1 cellular context compared by ENCODE assay signal in the genomic region with DNA sequence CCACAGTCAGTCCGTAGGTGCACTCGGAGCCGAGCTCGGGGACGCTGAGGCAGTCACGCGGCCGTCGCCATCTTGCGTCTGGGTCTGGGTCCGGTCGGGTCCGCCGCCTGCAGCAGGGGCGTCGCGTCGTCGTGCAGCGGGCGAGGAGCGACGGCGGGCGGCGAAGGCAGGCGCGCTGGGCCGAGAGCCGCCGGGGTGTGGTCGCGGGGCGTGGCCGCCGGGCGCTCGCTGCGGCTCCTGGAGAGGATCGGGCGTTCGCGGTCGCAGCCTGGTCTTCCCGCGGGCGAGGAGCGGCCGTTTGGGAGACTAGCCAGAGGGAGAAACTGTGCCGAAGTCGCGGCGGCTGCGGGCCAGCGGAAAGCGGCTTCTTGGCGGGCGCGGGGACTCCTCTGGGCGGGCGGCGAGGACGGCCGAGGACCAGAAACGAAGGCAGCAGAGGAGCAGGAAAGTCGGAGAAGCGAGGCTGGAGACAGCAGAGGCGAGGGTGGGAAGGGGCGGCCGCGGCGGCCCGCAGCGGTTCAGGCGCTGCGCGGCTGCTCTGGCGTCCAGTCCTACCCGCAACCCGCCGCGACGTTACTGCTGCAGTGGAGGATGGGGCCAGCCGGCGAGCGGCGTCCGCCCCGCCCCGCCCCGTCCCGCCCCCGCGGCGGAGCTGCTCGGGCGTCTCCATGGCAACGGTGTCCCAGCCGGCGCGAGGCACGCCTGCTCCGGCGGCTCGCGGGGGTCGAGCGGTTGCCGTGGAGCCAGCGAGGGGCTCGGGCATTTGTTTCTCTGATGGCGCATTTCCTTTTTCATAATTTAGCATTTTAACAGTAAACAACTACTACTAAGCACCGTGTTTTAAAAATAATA.
A peak's percentile ranks its signal among the peaks of the same experiment; 100 is the strongest.
TF ChIP-seq lines count a peak whose summit lies in the region.

A gene with protein sequence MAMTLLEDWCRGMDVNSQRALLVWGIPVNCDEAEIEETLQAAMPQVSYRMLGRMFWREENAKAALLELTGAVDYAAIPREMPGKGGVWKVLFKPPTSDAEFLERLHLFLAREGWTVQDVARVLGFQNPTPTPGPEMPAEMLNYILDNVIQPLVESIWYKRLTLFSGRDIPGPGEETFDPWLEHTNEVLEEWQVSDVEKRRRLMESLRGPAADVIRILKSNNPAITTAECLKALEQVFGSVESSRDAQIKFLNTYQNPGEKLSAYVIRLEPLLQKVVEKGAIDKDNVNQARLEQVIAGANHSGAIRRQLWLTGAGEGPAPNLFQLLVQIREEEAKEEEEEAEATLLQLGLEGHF (minus strand): TSS at position 581 of the 852 bp plus-strand sequence. CDS start 745 bp downstream, outside the sequence.

TF ChIP-seq in HepG2, 621 proteins besides CTCF, POLR2A, EP300 and RAD21 (continued from another document and continues in another):
- TF ChIP-seq, protein P1, sequence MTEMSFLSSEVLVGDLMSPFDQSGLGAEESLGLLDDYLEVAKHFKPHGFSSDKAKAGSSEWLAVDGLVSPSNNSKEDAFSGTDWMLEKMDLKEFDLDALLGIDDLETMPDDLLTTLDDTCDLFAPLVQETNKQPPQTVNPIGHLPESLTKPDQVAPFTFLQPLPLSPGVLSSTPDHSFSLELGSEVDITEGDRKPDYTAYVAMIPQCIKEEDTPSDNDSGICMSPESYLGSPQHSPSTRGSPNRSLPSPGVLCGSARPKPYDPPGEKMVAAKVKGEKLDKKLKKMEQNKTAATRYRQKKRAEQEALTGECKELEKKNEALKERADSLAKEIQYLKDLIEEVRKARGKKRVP (CRISPR knock-in tag; IDR thresholded peaks at IDR 0.05), result peak in 1 of 2 experiments; percentile 44; a peak in 1 of 4 replicates
- no peak for TF ChIP-seq HMG20B (CRISPR knock-in tag; conservative IDR thresholded peaks at IDR 0.05)
- TF ChIP-seq, protein P2, sequence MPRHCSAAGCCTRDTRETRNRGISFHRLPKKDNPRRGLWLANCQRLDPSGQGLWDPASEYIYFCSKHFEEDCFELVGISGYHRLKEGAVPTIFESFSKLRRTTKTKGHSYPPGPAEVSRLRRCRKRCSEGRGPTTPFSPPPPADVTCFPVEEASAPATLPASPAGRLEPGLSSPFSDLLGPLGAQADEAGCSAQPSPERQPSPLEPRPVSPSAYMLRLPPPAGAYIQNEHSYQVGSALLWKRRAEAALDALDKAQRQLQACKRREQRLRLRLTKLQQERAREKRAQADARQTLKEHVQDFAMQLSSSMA (CRISPR knock-in tag; IDR thresholded peaks at IDR 0.05), result peak; percentile 41; the same call in 1 of the 2 replicates
- TF ChIP-seq CBX1 (IDR thresholded peaks at IDR 0.05; ENCODE audit: low read depth), result no peak
- TF ChIP-seq, protein P3, sequence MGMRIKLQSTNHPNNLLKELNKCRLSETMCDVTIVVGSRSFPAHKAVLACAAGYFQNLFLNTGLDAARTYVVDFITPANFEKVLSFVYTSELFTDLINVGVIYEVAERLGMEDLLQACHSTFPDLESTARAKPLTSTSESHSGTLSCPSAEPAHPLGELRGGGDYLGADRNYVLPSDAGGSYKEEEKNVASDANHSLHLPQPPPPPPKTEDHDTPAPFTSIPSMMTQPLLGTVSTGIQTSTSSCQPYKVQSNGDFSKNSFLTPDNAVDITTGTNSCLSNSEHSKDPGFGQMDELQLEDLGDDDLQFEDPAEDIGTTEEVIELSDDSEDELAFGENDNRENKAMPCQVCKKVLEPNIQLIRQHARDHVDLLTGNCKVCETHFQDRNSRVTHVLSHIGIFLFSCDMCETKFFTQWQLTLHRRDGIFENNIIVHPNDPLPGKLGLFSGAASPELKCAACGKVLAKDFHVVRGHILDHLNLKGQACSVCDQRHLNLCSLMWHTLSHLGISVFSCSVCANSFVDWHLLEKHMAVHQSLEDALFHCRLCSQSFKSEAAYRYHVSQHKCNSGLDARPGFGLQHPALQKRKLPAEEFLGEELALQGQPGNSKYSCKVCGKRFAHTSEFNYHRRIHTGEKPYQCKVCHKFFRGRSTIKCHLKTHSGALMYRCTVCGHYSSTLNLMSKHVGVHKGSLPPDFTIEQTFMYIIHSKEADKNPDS (CRISPR knock-in tag; IDR thresholded peaks at IDR 0.05), result no peak; the same call in 1 of the 2 replicates
- TF ChIP-seq, protein P4, sequence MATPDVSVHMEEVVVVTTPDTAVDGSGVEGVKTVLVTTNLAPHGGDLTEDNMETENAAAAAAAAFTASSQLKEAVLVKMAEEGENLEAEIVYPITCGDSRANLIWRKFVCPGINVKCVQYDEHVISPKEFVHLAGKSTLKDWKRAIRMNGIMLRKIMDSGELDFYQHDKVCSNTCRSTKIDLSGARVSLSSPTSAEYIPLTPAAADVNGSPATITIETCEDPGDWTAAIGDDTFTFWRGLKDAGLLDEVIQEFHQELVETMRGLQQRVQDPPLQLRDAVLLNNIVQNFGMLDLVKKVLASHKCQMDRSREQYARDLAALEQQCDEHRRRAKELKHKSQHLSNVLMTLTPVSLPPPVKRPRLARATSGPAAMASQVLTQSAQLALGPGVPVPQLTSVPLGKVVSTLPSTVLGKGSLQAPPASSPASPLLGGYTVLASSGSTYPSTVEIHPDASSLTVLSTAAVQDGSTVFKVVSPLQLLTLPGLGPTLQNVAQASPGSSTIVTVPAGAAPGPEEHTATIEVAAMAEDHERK (CRISPR knock-in tag; IDR thresholded peaks at IDR 0.05; ENCODE audit: low read depth), result no peak
- TF ChIP-seq, protein P5, sequence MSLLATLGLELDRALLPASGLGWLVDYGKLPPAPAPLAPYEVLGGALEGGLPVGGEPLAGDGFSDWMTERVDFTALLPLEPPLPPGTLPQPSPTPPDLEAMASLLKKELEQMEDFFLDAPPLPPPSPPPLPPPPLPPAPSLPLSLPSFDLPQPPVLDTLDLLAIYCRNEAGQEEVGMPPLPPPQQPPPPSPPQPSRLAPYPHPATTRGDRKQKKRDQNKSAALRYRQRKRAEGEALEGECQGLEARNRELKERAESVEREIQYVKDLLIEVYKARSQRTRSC (CRISPR knock-in tag; IDR thresholded peaks at IDR 0.05; ENCODE audit: low read depth), result no peak
- TF ChIP-seq ZNF768 (CRISPR knock-in tag; IDR thresholded peaks at IDR 0.05), result peak; percentile 38; the same call in 1 of the 2 replicates
- TF ChIP-seq DMAP1 (CRISPR knock-in tag; IDR thresholded peaks at IDR 0.05), result no peak; the same call in 1 of the 2 replicates
- no peak for TF ChIP-seq EZH2 (conservative IDR thresholded peaks at IDR 0.05; ENCODE audit: low read depth, low read length)
- TF ChIP-seq, protein P6, sequence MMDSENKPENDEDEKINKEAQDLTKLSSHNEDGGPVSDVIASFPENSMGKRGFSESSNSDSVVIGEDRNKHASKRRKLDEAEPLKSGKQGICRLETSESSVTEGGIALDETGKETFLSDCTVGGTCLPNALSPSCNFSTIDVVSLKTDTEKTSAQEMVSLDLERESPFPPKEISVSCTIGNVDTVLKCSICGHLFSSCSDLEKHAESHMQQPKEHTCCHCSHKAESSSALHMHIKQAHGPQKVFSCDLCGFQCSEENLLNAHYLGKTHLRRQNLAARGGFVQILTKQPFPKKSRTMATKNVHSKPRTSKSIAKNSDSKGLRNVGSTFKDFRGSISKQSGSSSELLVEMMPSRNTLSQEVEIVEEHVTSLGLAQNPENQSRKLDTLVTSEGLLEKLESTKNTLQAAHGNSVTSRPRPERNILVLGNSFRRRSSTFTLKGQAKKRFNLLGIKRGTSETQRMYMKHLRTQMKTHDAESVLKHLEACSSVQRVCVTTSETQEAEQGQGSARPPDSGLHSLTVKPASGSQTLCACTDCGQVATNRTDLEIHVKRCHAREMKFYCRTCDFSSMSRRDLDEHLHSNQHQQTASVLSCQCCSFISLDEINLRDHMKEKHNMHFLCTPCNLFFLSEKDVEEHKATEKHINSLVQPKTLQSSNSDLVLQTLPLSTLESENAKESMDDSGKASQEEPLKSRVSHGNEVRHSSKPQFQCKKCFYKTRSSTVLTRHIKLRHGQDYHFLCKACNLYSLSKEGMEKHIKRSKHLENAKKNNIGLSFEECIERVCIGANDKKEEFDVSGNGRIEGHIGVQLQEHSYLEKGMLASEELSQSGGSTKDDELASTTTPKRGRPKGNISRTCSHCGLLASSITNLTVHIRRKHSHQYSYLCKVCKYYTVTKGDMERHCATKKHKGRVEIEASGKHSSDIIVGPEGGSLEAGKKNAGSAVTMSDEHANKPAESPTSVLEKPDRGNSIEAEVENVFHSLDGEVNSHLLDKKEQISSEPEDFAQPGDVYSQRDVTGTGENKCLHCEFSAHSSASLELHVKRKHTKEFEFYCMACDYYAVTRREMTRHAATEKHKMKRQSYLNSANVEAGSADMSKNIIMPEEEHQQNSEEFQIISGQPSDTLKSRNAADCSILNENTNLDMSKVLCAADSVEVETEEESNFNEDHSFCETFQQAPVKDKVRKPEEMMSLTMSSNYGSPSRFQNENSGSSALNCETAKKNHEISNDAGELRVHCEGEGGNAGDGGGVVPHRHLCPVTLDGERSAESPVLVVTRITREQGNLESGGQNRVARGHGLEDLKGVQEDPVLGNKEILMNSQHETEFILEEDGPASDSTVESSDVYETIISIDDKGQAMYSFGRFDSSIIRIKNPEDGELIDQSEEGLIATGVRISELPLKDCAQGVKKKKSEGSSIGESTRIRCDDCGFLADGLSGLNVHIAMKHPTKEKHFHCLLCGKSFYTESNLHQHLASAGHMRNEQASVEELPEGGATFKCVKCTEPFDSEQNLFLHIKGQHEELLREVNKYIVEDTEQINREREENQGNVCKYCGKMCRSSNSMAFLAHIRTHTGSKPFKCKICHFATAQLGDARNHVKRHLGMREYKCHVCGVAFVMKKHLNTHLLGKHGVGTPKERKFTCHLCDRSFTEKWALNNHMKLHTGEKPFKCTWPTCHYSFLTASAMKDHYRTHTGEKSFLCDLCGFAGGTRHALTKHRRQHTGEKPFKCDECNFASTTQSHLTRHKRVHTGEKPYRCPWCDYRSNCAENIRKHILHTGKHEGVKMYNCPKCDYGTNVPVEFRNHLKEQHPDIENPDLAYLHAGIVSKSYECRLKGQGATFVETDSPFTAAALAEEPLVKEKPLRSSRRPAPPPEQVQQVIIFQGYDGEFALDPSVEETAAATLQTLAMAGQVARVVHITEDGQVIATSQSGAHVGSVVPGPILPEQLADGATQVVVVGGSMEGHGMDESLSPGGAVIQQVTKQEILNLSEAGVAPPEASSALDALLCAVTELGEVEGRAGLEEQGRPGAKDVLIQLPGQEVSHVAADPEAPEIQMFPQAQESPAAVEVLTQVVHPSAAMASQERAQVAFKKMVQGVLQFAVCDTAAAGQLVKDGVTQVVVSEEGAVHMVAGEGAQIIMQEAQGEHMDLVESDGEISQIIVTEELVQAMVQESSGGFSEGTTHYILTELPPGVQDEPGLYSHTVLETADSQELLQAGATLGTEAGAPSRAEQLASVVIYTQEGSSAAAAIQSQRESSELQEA (CRISPR knock-in tag; IDR thresholded peaks at IDR 0.05; ENCODE audit: not compliant biosample characterization), result no peak
- TF ChIP-seq, protein P7, sequence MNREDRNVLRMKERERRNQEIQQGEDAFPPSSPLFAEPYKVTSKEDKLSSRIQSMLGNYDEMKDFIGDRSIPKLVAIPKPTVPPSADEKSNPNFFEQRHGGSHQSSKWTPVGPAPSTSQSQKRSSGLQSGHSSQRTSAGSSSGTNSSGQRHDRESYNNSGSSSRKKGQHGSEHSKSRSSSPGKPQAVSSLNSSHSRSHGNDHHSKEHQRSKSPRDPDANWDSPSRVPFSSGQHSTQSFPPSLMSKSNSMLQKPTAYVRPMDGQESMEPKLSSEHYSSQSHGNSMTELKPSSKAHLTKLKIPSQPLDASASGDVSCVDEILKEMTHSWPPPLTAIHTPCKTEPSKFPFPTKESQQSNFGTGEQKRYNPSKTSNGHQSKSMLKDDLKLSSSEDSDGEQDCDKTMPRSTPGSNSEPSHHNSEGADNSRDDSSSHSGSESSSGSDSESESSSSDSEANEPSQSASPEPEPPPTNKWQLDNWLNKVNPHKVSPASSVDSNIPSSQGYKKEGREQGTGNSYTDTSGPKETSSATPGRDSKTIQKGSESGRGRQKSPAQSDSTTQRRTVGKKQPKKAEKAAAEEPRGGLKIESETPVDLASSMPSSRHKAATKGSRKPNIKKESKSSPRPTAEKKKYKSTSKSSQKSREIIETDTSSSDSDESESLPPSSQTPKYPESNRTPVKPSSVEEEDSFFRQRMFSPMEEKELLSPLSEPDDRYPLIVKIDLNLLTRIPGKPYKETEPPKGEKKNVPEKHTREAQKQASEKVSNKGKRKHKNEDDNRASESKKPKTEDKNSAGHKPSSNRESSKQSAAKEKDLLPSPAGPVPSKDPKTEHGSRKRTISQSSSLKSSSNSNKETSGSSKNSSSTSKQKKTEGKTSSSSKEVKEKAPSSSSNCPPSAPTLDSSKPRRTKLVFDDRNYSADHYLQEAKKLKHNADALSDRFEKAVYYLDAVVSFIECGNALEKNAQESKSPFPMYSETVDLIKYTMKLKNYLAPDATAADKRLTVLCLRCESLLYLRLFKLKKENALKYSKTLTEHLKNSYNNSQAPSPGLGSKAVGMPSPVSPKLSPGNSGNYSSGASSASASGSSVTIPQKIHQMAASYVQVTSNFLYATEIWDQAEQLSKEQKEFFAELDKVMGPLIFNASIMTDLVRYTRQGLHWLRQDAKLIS (CRISPR knock-in tag; IDR thresholded peaks at IDR 0.05), result no peak
- TF ChIP-seq ZMYM4 (CRISPR knock-in tag; IDR thresholded peaks at IDR 0.05), result peak; percentile 60; the same call in 1 of the 2 replicates
- TF ChIP-seq ZNF550 (CRISPR knock-in tag; IDR thresholded peaks at IDR 0.05; ENCODE audit: borderline replicate concordance), result no peak
- peak; percentile 26; the same call in 1 of the 2 replicates for TF ChIP-seq ZNF263 (CRISPR knock-in tag; IDR thresholded peaks at IDR 0.05)
- TF ChIP-seq, protein P8, sequence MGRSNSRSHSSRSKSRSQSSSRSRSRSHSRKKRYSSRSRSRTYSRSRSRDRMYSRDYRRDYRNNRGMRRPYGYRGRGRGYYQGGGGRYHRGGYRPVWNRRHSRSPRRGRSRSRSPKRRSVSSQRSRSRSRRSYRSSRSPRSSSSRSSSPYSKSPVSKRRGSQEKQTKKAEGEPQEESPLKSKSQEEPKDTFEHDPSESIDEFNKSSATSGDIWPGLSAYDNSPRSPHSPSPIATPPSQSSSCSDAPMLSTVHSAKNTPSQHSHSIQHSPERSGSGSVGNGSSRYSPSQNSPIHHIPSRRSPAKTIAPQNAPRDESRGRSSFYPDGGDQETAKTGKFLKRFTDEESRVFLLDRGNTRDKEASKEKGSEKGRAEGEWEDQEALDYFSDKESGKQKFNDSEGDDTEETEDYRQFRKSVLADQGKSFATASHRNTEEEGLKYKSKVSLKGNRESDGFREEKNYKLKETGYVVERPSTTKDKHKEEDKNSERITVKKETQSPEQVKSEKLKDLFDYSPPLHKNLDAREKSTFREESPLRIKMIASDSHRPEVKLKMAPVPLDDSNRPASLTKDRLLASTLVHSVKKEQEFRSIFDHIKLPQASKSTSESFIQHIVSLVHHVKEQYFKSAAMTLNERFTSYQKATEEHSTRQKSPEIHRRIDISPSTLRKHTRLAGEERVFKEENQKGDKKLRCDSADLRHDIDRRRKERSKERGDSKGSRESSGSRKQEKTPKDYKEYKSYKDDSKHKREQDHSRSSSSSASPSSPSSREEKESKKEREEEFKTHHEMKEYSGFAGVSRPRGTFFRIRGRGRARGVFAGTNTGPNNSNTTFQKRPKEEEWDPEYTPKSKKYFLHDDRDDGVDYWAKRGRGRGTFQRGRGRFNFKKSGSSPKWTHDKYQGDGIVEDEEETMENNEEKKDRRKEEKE (IDR thresholded peaks at IDR 0.05), result no peak
- TF ChIP-seq ZNF124 (CRISPR knock-in tag; IDR thresholded peaks at IDR 0.05), result no peak
- TF ChIP-seq STAT5B (CRISPR knock-in tag; IDR thresholded peaks at IDR 0.05), result no peak
- no peak for TF ChIP-seq YEATS2 (CRISPR knock-in tag; IDR thresholded peaks at IDR 0.05; ENCODE audit: borderline replicate concordance)
- no peak for TF ChIP-seq SOX6 (IDR thresholded peaks at IDR 0.05)
- no peak for TF ChIP-seq SOX6 (CRISPR knock-in tag; IDR thresholded peaks at IDR 0.05)
- TF ChIP-seq NFYB (CRISPR knock-in tag; IDR thresholded peaks at IDR 0.05), result no peak
- no peak for TF ChIP-seq TRIM24 (CRISPR knock-in tag; IDR thresholded peaks at IDR 0.05)
- TF ChIP-seq NFKB2 (CRISPR knock-in tag; IDR thresholded peaks at IDR 0.05; ENCODE audit: borderline replicate concordance), result peak; percentile 60; the same call in 1 of the 2 replicates
- TF ChIP-seq RAD51 (IDR thresholded peaks at IDR 0.05; ENCODE audit: borderline replicate concordance), result no peak
- TF ChIP-seq NAIF1 (CRISPR knock-in tag; IDR thresholded peaks at IDR 0.05; ENCODE audit: borderline replicate concordance), result no peak
- no peak for TF ChIP-seq DR1 (CRISPR knock-in tag; IDR thresholded peaks at IDR 0.05)
- TF ChIP-seq CBX2 (IDR thresholded peaks at IDR 0.05; ENCODE audit: low read depth, low read length), result no peak
- TF ChIP-seq CBX2 (CRISPR knock-in tag; IDR thresholded peaks at IDR 0.05; ENCODE audit: low read depth), result no peak
